In the genomic region with DNA sequence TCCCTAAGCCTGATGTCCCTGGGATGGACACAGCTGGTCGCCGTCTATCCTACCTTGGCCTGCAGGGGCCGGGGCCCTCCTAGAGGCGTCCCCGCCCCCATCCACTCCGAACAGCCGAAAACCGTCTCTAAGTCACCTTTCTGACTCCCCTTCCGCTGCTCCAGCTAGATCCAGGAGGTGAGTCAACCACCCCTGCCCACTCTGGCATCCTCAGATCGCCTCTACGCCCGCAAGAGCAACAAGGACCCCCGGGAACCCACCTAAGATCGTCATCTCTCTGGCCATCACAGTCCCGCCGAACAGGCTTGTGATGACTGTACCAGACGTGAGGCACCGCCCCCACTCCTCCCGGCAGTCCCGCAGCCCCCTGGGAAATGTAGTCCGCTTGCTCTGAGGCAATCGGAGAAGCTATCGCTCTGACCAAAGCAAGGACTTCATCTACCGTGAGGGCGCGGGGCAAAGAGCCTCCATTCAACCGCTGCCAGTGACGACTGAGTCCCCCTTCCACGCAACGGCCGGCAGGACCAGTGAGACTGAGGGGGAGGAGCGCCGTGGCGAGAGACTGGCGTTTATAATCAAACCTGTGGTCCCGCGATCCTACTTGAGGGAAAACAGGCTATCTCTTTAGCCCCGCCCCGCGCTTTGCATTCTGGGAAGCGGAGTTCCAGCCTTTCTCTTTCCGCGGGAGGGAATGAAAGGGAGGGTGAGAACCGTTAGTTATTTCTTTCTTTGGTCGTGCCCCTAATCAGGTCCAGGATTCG, we compare ENCODE assay signal across 8 cellular contexts.
DNase-seq lines count a peak whose midpoint lies in the region; ATAC-seq and TF ChIP-seq lines count a peak whose summit lies in the region.

A gene with protein sequence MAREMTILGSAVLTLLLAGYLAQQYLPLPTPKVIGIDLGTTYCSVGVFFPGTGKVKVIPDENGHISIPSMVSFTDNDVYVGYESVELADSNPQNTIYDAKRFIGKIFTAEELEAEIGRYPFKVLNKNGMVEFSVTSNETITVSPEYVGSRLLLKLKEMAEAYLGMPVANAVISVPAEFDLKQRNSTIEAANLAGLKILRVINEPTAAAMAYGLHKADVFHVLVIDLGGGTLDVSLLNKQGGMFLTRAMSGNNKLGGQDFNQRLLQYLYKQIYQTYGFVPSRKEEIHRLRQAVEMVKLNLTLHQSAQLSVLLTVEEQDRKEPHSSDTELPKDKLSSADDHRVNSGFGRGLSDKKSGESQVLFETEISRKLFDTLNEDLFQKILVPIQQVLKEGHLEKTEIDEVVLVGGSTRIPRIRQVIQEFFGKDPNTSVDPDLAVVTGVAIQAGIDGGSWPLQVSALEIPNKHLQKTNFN (minus strand): TSS at position 312 of the 761 bp plus-strand sequence. CDS start 27 bp downstream, at position 285.

- DNase-seq in AG09309 (ENCODE audit: low read depth): peak; percentile 98
- peak; percentile 100 for DNase-seq in NCI-H345 treated with DMSO at 0.1 percent for 48 hours (lab: John Stamatoyannopoulos, UW; ENCODE audit: unreplicated experiment)
- DNase-seq in cerebellar cortex (ENCODE audit: low spot score): peak; percentile 100
- peak; percentile 100 for DNase-seq in iris pigment epithelial cell (ENCODE audit: low read depth)
- peak; percentile 97 to 98 for DNase-seq in stimulated activated CD4-positive, alpha-beta T cell treated with anti-CD3 and anti-CD28 coated beads, Interleukin-12 subunit alpha, Interleukin-12 subunit beta, amount 100 ng/mL, for 24 hours (ENCODE audit: low read depth in 2 of 2)

- ATAC-seq in GM19023 (IDR thresholded peaks at IDR 0.05; ENCODE audit: unreplicated experiment) (peak; percentile 98), HG03280 (IDR thresholded peaks at IDR 0.05; ENCODE audit: unreplicated experiment) (peak; percentile 97)
- peak; percentile 98 to 99 for ATAC-seq in activated CD4-positive, CD25-positive, alpha-beta regulatory T cell treated with anti-CD3 and anti-CD28 coated beads, Interleukin-2, amount 50 U/mL, for 24 hours

- H3K4me3 ChIP-seq in AG09309 (ENCODE audit: control insufficient read depth, low read depth, low read length): peak within 1 kb of the TSS; percentile 72

- TF ChIP-seq CTCF in AG09309 (IDR thresholded peaks at IDR 0.05; ENCODE audit: control insufficient read depth, insufficient read depth, low read depth, low read length, missing control alignments): no peak

Comparison
In these comparisons a context has a peak if more than half of its experiments do, and no peak if none do; other contexts are left out.
1. Peak in every context shown above with its lines: DNase-seq, ATAC-seq and H3K4me3 ChIP-seq.